In genomic region chr4:73740353-73740778, GRCh38 we compare ENCODE assay signal across 1 cellular context.
A peak's percentile ranks its signal among the peaks of the same experiment; 100 is the strongest.
TF ChIP-seq lines count a peak whose summit lies in the region.

TSS of gene CXCL8 (plus strand) at chr4:73740569. CDS start at chr4:73740659, 90 bp downstream.

TF ChIP-seq in K562, 482 proteins besides CTCF, POLR2A, EP300 and RAD21 (continued from another document):
- TF ChIP-seq ZNF280B (CRISPR knock-in tag; IDR thresholded peaks at IDR 0.05) (no peak), MTA1 (IDR thresholded peaks at IDR 0.05; ENCODE audit: borderline replicate concordance) (peak; percentile 26; the same call in 1 of the 2 replicates), POLR2AphosphoS5 (IDR thresholded peaks at IDR 0.05; ENCODE audit: control insufficient read depth, insufficient read depth, low read depth, low read length) (peak; percentile 57; the same call in 1 of the 2 replicates), WHSC1 (IDR thresholded peaks at IDR 0.05; ENCODE audit: low read length) (no peak), ZNF778 (CRISPR knock-in tag; IDR thresholded peaks at IDR 0.05) (no peak), NCOA6 (IDR thresholded peaks at IDR 0.05) (no peak), FOS (IDR thresholded peaks at IDR 0.05; ENCODE audit: extremely low read depth, insufficient read length) (peak; percentile 4), ZNF583 (CRISPR knock-in tag; IDR thresholded peaks at IDR 0.05) (no peak), FOXA3 (CRISPR knock-in tag; conservative IDR thresholded peaks at IDR 0.05 in 1 of 2, IDR thresholded peaks at IDR 0.05 in 1 of 2) (peak; percentile 79 to 91; a peak in 3 of 4 replicates), C11orf30 (IDR thresholded peaks at IDR 0.05; ENCODE audit: low read depth) (peak; percentile 43; the same call in 1 of the 2 replicates), NKRF (IDR thresholded peaks at IDR 0.05; ENCODE audit: borderline replicate concordance) (no peak), ZNF24 (IDR thresholded peaks at IDR 0.05) (no peak), MECOM (CRISPR knock-in tag; IDR thresholded peaks at IDR 0.05) (no peak), BMI1 (IDR thresholded peaks at IDR 0.05; ENCODE audit: low read length) (no peak), KLF16 (IDR thresholded peaks at IDR 0.05) (no peak), MAFK (IDR thresholded peaks at IDR 0.05; ENCODE audit: low read length) (peak; percentile 37; the same call in 1 of the 2 replicates), POLR2H (tag; IDR thresholded peaks at IDR 0.05; ENCODE audit: low read depth) (peak; percentile 58; the same call in 1 of the 2 replicates), RBFOX2 (IDR thresholded peaks at IDR 0.05; ENCODE audit: low read depth, low read length) (0 out of 2 replicates have a peak, but pooled peaks have one; percentile 7), NEUROD1 (IDR thresholded peaks at IDR 0.05; ENCODE audit: borderline replicate concordance, low read depth, low read length, partially characterized antibody) (no peak), GTF2B (IDR thresholded peaks at IDR 0.05; ENCODE audit: extremely low read depth, insufficient read length) (no peak), NELFE (IDR thresholded peaks at IDR 0.05; ENCODE audit: insufficient read depth, insufficient read length) (no peak), ZKSCAN3 (CRISPR knock-in tag; IDR thresholded peaks at IDR 0.05) (no peak), DPF2 (IDR thresholded peaks at IDR 0.05) (peak; percentile 56), ZNF133 (CRISPR knock-in tag; IDR thresholded peaks at IDR 0.05) (no peak), SAFB (IDR thresholded peaks at IDR 0.05; ENCODE audit: borderline replicate concordance, low read depth, low read length) (no peak), POLR2B (IDR thresholded peaks at IDR 0.05; ENCODE audit: low read depth, partially characterized antibody) (peak; percentile 49), HDGF (IDR thresholded peaks at IDR 0.05) (no peak), KHSRP (IDR thresholded peaks at IDR 0.05) (no peak), NCOA2 (IDR thresholded peaks at IDR 0.05; ENCODE audit: partially characterized antibody in 2 of 2) (no peak), ZNF212 (CRISPR knock-in tag; IDR thresholded peaks at IDR 0.05) (no peak), HES1 (IDR thresholded peaks at IDR 0.05; ENCODE audit: low read depth) (no peak), ZFP1 (CRISPR knock-in tag; IDR thresholded peaks at IDR 0.05) (no peak), ZNF77 (CRISPR knock-in tag; IDR thresholded peaks at IDR 0.05) (no peak), SMARCC2 (IDR thresholded peaks at IDR 0.05; ENCODE audit: low read depth) (0 out of 2 replicates have a peak, but pooled peaks have one; percentile 25), THRB (CRISPR knock-in tag; conservative IDR thresholded peaks at IDR 0.05) (no peak), FOXM1 (IDR thresholded peaks at IDR 0.05; ENCODE audit: low read depth) (0 out of 2 replicates have a peak, but pooled peaks have one; percentile 29), FOXM1 (CRISPR knock-in tag; IDR thresholded peaks at IDR 0.05; ENCODE audit: low read depth) (no peak), ZSCAN32 (CRISPR knock-in tag; IDR thresholded peaks at IDR 0.05) (no peak), EGR1 (conservative IDR thresholded peaks at IDR 0.05) (no peak), PATZ1 (CRISPR knock-in tag; IDR thresholded peaks at IDR 0.05; ENCODE audit: borderline replicate concordance) (no peak), RCOR1 (IDR thresholded peaks at IDR 0.05; ENCODE audit: borderline replicate concordance in 1 of 2, low read depth in 2 of 2, low read length in 2 of 2) (0 out of 4 replicates have a peak, but pooled peaks of 1 of the 2 experiments have one; percentile 45), CBX2 (IDR thresholded peaks at IDR 0.05; ENCODE audit: insufficient read depth, low read length, poor library complexity, severe bottlenecking) (no peak), E2F1 (CRISPR knock-in tag; IDR thresholded peaks at IDR 0.05) (no peak), HNRNPH1 (optimal IDR thresholded peaks at IDR 0.05; ENCODE audit: low read depth, low read length) (no peak), TCF7 (IDR thresholded peaks at IDR 0.05; ENCODE audit: borderline replicate concordance) (peak; percentile 90), EP400 (IDR thresholded peaks at IDR 0.05) (peak; percentile 23)
